12 cellular contexts compared by ENCODE assay signal in genomic region chr6:78615430-78615904, GRCh38.
DNase-seq lines count a peak whose midpoint lies in the region; ATAC-seq, FAIRE-seq and TF ChIP-seq lines count a peak whose summit lies in the region.
"Had no signal": no experiment of that assay in that cellular context is flagged by ENCODE, and none has a peak within 500 bp of the region (broad histone marks: within the 10 kb centered on the region; RNA-seq: fewer than 3 reads in every experiment).

No MANE protein-coding gene starts in this region.

- peaks cover 6% of the 10 kb centered on the region for H3K9me3 Mint-ChIP-seq in Calu3 (ENCODE audit: low read depth, unreplicated experiment)

- intact Hi-C loops in Calu3 (cut with micrococcal nuclease; ENCODE audit: unreplicated experiment) (loop anchor here (5.0 kb wide), 1 partner anchor 178 kb away; no protein-coding TSS in a partner anchor), esophagus muscularis mucosa (cut with DNase I) (no loop called here)

- H3K4me3 ChIP-seq in esophagus muscularis mucosa = no peak overlapping the region
- H3K4me3 ChIP-seq: PC-9 had no signal

- POLR2A ChIA-PET in HEK293T (lab: Yijun Ruan, JAX) = no interaction called here

- WGBS in esophagus muscularis mucosa = 94% methylated on average over 1 of the region's 1 CpG

- TF ChIP-seq CTCF in Calu3 (IDR thresholded peaks at IDR 0.05; ENCODE audit: unreplicated experiment) (no peak), GM13976 (IDR thresholded peaks at IDR 0.05; ENCODE audit: borderline replicate concordance, control extremely low read depth, extremely low read depth, insufficient read depth, missing control alignments) (no peak), D721Med (IDR thresholded peaks at IDR 0.05; ENCODE audit: insufficient read depth, missing control alignments) (no peak), esophagus muscularis mucosa (IDR thresholded peaks at IDR 0.05) (no peak)

- H3K27me3 ChIP-seq in esophagus muscularis mucosa = no peaks in the 10 kb centered on the region

- H3K9me3 ChIP-seq in esophagus muscularis mucosa = no peaks in the 10 kb centered on the region

- DNase-seq in Calu3 (no peak), RPMI7951 (ENCODE audit: low read depth) (peak; percentile 32), GM13976 (ENCODE audit: low spot score) (no peak), D721Med (ENCODE audit: insufficient read length, low spot score) (no peak), esophagus muscularis mucosa (ENCODE audit: extremely low spot score) (no peak), HEK293T (ENCODE audit: extremely low spot score) (no peak)
- DNase-seq: activated CD4-positive, CD25-positive, alpha-beta regulatory T cell; NCI-H1105; PC-9 had no signal

- no peak for TF ChIP-seq EP300 in esophagus muscularis mucosa (IDR thresholded peaks at IDR 0.05)

- no peak overlapping the region for H3K27ac ChIP-seq in esophagus muscularis mucosa (replicated peaks in 1 of 4)
- H3K27ac ChIP-seq: PC-9 had no signal

- no peaks in the 10 kb centered on the region for H3K27me3 Mint-ChIP-seq in Calu3 (ENCODE audit: unreplicated experiment)

- ATAC-seq in GM19455 (IDR thresholded peaks at IDR 0.05; ENCODE audit: unreplicated experiment) (peak; percentile 62), HG03025 (IDR thresholded peaks at IDR 0.05; ENCODE audit: low FRiP score, unreplicated experiment) (peak; percentile 81)

- CTCF ChIA-PET in Calu3 (lab: Charles Lee) (no interaction called here), HEK293T (lab: Yijun Ruan, JAX) (no interaction called here)

- no peak for FAIRE-seq in D721Med (lab: Jason Lieb, UNC)

- in situ Hi-C loops in GM13976 (cut with MboI; ENCODE audit: low sequenced_read_pairs, unreplicated experiment) = no loop called here

- no TSS peak for BruUV-seq in Calu3 (replicated peaks; lab: Mats Ljungman, UMichigan)

- peaks cover 4% of the 10 kb centered on the region for H3K36me3 Mint-ChIP-seq in Calu3 (ENCODE audit: insufficient read depth, unreplicated experiment)
- H3K36me3 Mint-ChIP-seq: activated naive CD8-positive, alpha-beta T cell had no signal

- H3K27ac Mint-ChIP-seq in Calu3 (ENCODE audit: unreplicated experiment) = peak overlapping the region; percentile 38
- H3K27ac Mint-ChIP-seq: activated naive CD8-positive, alpha-beta T cell had no signal

- H3K36me3 ChIP-seq in esophagus muscularis mucosa = no peaks in the 10 kb centered on the region

- no peaks in the 10 kb centered on the region for H3K4me1 ChIP-seq in esophagus muscularis mucosa

- no peak overlapping the region for H3K4me3 Mint-ChIP-seq in Calu3 (ENCODE audit: low read depth, unreplicated experiment)
- H3K4me3 Mint-ChIP-seq: activated naive CD8-positive, alpha-beta T cell had no signal

- H3K4me1 Mint-ChIP-seq in Calu3 (ENCODE audit: low read depth, unreplicated experiment) = peaks cover 35% of the 10 kb centered on the region

- no peak for TF ChIP-seq POLR2A in esophagus muscularis mucosa (IDR thresholded peaks at IDR 0.05; ENCODE audit: low read depth)

TF ChIP-seq in HEK293T, 16 proteins besides CTCF, POLR2A, EP300 and RAD21:
- TF ChIP-seq FOXM1 (IDR thresholded peaks at IDR 0.05; ENCODE audit: borderline replicate concordance) (no peak), TARDBP (IDR thresholded peaks at IDR 0.05) (no peak), FOXK2 (IDR thresholded peaks at IDR 0.05) (no peak), L3MBTL2 (conservative IDR thresholded peaks at IDR 0.05) (no peak), HDGF (IDR thresholded peaks at IDR 0.05; ENCODE audit: borderline replicate concordance) (no peak), SP1 (IDR thresholded peaks at IDR 0.05) (no peak), SUZ12 (IDR thresholded peaks at IDR 0.05) (no peak), LEF1 (IDR thresholded peaks at IDR 0.05; ENCODE audit: borderline replicate concordance) (no peak), CTBP1 (IDR thresholded peaks at IDR 0.05; ENCODE audit: borderline replicate concordance) (no peak), BHLHE40 (IDR thresholded peaks at IDR 0.05; ENCODE audit: borderline replicate concordance) (no peak), ARNT (IDR thresholded peaks at IDR 0.05) (no peak), NFRKB (IDR thresholded peaks at IDR 0.05) (no peak), PKNOX1 (IDR thresholded peaks at IDR 0.05) (no peak), FOXA1 (IDR thresholded peaks at IDR 0.05) (no peak)
